Comparison of ENCODE assay signal across 24 cellular contexts in genomic region chr1:240405751-240406150, GRCh38.
DNase-seq lines count a peak whose midpoint lies in the region; ATAC-seq, FAIRE-seq and TF ChIP-seq lines count a peak whose summit lies in the region.
"Had no signal": no experiment of that assay in that cellular context is flagged by ENCODE, and none has a peak within 500 bp of the region (broad histone marks: within the 10 kb centered on the region; RNA-seq: fewer than 3 reads in every experiment).

No MANE protein-coding gene starts in this region.

- no peak overlapping the region for H3K23ac ChIP-seq in mesenchymal stem cell (ENCODE audit: low read length in 2 of 2)

- no peaks in the 10 kb centered on the region for H3K27me3 ChIP-seq in HepG2 (ENCODE audit: control insufficient read depth in 1 of 2, insufficient read depth in 2 of 2, low read length in 2 of 2)
- peaks cover 0 to 3% of the 10 kb centered on the region in 2 donors for H3K27me3 ChIP-seq in right lobe of liver
- H3K27me3 ChIP-seq in mesenchymal stem cell (ENCODE audit: control insufficient read depth in 1 of 2, insufficient read depth in 1 of 2, low read length in 2 of 2) = no peaks in the 10 kb centered on the region
- H3K27me3 ChIP-seq: Peyer's patch had no signal

- H2BK15ac ChIP-seq in mesenchymal stem cell (ENCODE audit: low read depth, poor library complexity, severe bottlenecking) = no peak overlapping the region

- H3K4me1 ChIP-seq in HepG2 (ENCODE audit: insufficient read depth, low read length) = no peaks in the 10 kb centered on the region
- no peaks in the 10 kb centered on the region for H3K4me1 ChIP-seq in right lobe of liver
- no peaks in the 10 kb centered on the region for H3K4me1 ChIP-seq in mesenchymal stem cell (ENCODE audit: control insufficient read depth, insufficient read depth, low read depth, low read length)
- H3K4me1 ChIP-seq: Peyer's patch had no signal

- WGBS in HepG2 (ENCODE audit: low lambda C conversion rate) = 19% methylated on average over 12 of the region's 12 CpGs
- WGBS in right lobe of liver (ENCODE audit: insufficient coverage, low coverage, low lambda C conversion rate, missing lambda C conversion rate) = 70% methylated on average over 12 of the region's 12 CpGs
- 74% methylated on average over 11 of the region's 12 CpGs for WGBS in mesenchymal stem cell

- no peak overlapping the region for H3K14ac ChIP-seq in mesenchymal stem cell (ENCODE audit: low read length in 2 of 2)

- no peak overlapping the region for H4K91ac ChIP-seq in mesenchymal stem cell (ENCODE audit: low read length)

- DNase-seq in HepG2 (ENCODE audit: low spot score) (no peak), right lobe of liver (no peak), SK-MEL-5 (ENCODE audit: low read depth, low spot score) (peak; percentile 89), mesenchymal stem cell (peak; percentile 28), HPDE6-E6E7 (ENCODE audit: extremely low spot score) (no peak), OCI-M2 (lab: John Stamatoyannopoulos, UW; ENCODE audit: unreplicated experiment) (no peak)
- no peak for DNase-seq in stimulated activated CD4-positive, alpha-beta T cell treated with anti-CD3 and anti-CD28 coated beads, Interleukin-4, amount 100 ng/mL, for 4 hours
- DNase-seq: Calu3; CD8-positive, alpha-beta memory T cell; DMS53; GDM1; H7; MM.1S; NCI-H2029; NCI-H69; Peyer's patch; SIG-M5; SK-N-SH; SW 1271 had no signal

- H3K9ac ChIP-seq in HepG2 (ENCODE audit: insufficient read depth, low read depth, low read length) (no peak overlapping the region), mesenchymal stem cell (ENCODE audit: low read length) (no peak overlapping the region)
- H3K9ac ChIP-seq: KMS-11, SK-N-SH had no signal

- H3K4me3 ChIP-seq in HepG2 (replicated peaks in 1 of 3; ENCODE audit: insufficient read depth in 1 of 3, low read depth in 2 of 3, low read length in 3 of 3) (no peak overlapping the region), right lobe of liver (no peak overlapping the region), mesenchymal stem cell (ENCODE audit: insufficient read depth in 1 of 2, low read depth in 1 of 2, low read length in 2 of 2) (peak overlapping the region in 1 of 2 experiments; percentile 49)
- H3K4me3 ChIP-seq: GM12878, Peyer's patch had no signal

- no peaks in the 10 kb centered on the region for H3K79me2 ChIP-seq in HepG2 (ENCODE audit: insufficient read depth, low read length)

- TF ChIP-seq EP300 in HepG2 (IDR thresholded peaks at IDR 0.05; ENCODE audit: low read depth in 2 of 2, low read length in 2 of 2) (no peak), HepG2 (CRISPR knock-in tag; IDR thresholded peaks at IDR 0.05; ENCODE audit: borderline replicate concordance) (no peak)

- H2BK5ac ChIP-seq in mesenchymal stem cell (ENCODE audit: low read depth, low read length, poor library complexity, severe bottlenecking) = peak overlapping the region; percentile 53

- no peak for ATAC-seq in HepG2
- no peak for ATAC-seq in right lobe of liver
- ATAC-seq in GM18519 (IDR thresholded peaks at IDR 0.05; ENCODE audit: low FRiP score, unreplicated experiment) = no peak
- ATAC-seq: GM12878 had no signal

- H2AK5ac ChIP-seq in mesenchymal stem cell (ENCODE audit: low read length, severe bottlenecking) = no peak overlapping the region

- no peaks in the 10 kb centered on the region for H3K79me1 ChIP-seq in mesenchymal stem cell (replicated peaks; ENCODE audit: low read length, poor library complexity, severe bottlenecking)

- H2AFZ ChIP-seq in HepG2 (ENCODE audit: low read length) = no peak overlapping the region
- H2AFZ ChIP-seq in mesenchymal stem cell (ENCODE audit: low read depth, low read length) = no peak overlapping the region

- no peak for TF ChIP-seq RAD21 in HepG2 (CRISPR knock-in tag; IDR thresholded peaks at IDR 0.05)

- intact Hi-C loops in HepG2 (cut with micrococcal nuclease; ENCODE audit: unreplicated experiment) = no loop called here
- intact Hi-C loops in right lobe of liver (cut with DNase I) = no loop called here

- in situ Hi-C loops in HepG2 (cut with HindIII; ENCODE audit: extremely low pct_ligation_motif_present, low pct_unique_long_range_greater_than_20kb) = no loop called here
- in situ Hi-C loops in SK-MEL-5 (cut with HindIII; ENCODE audit: low pct_unique_long_range_greater_than_20kb, low sequenced_read_pairs) = no loop called here

- H2BK120ac ChIP-seq in mesenchymal stem cell (ENCODE audit: low read depth, low read length) = no peak overlapping the region

- no peaks in the 10 kb centered on the region for H3K36me3 ChIP-seq in HepG2 (replicated peaks in 1 of 2; ENCODE audit: control insufficient read depth in 1 of 2, insufficient read depth in 2 of 2, low read length in 2 of 2)
- H3K36me3 ChIP-seq in right lobe of liver = no peaks in the 10 kb centered on the region
- H3K36me3 ChIP-seq in mesenchymal stem cell (ENCODE audit: control insufficient read depth in 1 of 2, insufficient read depth in 2 of 2, low read depth in 1 of 2, low read length in 2 of 2) = no peaks in the 10 kb centered on the region
- H3K36me3 ChIP-seq: Peyer's patch had no signal

- H3K4me2 ChIP-seq in HepG2 (ENCODE audit: low read depth, low read length) (0 out of 2 replicates have a peak overlapping the region, but pooled peaks have one; percentile 12), mesenchymal stem cell (ENCODE audit: low read length, poor library complexity, severe bottlenecking) (no peak overlapping the region)
- H3K4me2 ChIP-seq: KMS-11, SK-N-SH had no signal

- no peak for TF ChIP-seq CTCF in HepG2 (CRISPR knock-in tag; IDR thresholded peaks at IDR 0.05)
- no peak for TF ChIP-seq CTCF in right lobe of liver (IDR thresholded peaks at IDR 0.05)

- no peak overlapping the region for H3K4ac ChIP-seq in mesenchymal stem cell (ENCODE audit: low read depth in 1 of 2, low read length in 2 of 2)

- H3K9me3 ChIP-seq in HepG2 (ENCODE audit: low read length) (no peaks in the 10 kb centered on the region), right lobe of liver (no peaks in the 10 kb centered on the region), mesenchymal stem cell (ENCODE audit: control insufficient read depth, low read length) (no peaks in the 10 kb centered on the region)
- H3K9me3 ChIP-seq: Peyer's patch, SK-N-SH had no signal

- H4K8ac ChIP-seq in mesenchymal stem cell (ENCODE audit: low read length) = peak overlapping the region; percentile 60

- FAIRE-seq in HepG2 (lab: Jason Lieb, UNC) = no peak
- FAIRE-seq: GM12878 had no signal

- TF ChIP-seq POLR2A in HepG2 (IDR thresholded peaks at IDR 0.05; ENCODE audit: insufficient read depth in 1 of 2, low read depth in 2 of 2, low read length in 2 of 2) (no peak), right lobe of liver (IDR thresholded peaks at IDR 0.05) (no peak)

- BruUV-seq in HepG2 (replicated peaks; lab: Mats Ljungman, UMichigan) = no TSS peak

- peak overlapping the region; percentile 11 to 62 for H3K18ac ChIP-seq in mesenchymal stem cell (ENCODE audit: low read depth in 1 of 2, low read length in 2 of 2)

- no peaks in the 10 kb centered on the region for H4K20me1 ChIP-seq in HepG2 (ENCODE audit: insufficient read depth, low read length)

- CTCF ChIA-PET in HepG2 (lab: Yijun Ruan, JAX; ENCODE audit: low intra/inter-chr PET ratio, low total read pairs) = no interaction called here

- POLR2A ChIA-PET in HepG2 (lab: Yijun Ruan, JAX) = no interaction called here

- no peak overlapping the region for H2BK12ac ChIP-seq in mesenchymal stem cell (ENCODE audit: low read length in 2 of 2)

- no peak overlapping the region for H3K27ac ChIP-seq in HepG2 (ENCODE audit: extremely low read length, insufficient read depth, low read length)
- no peak overlapping the region for H3K27ac ChIP-seq in right lobe of liver
- no peak overlapping the region for H3K27ac ChIP-seq in mesenchymal stem cell (ENCODE audit: low read length, poor library complexity, severe bottlenecking)
- H3K27ac ChIP-seq: 22Rv1, C4-2B, KMS-11, Peyer's patch had no signal

TF ChIP-seq in HepG2, 621 proteins besides CTCF, POLR2A, EP300 and RAD21 (continues in another document):
- TF ChIP-seq ZBTB44 (CRISPR knock-in tag; IDR thresholded peaks at IDR 0.05) (no peak), CEBPB (IDR thresholded peaks at IDR 0.05; ENCODE audit: borderline replicate concordance, low read depth, low read length) (no peak), SRSF1 (optimal IDR thresholded peaks at IDR 0.05; ENCODE audit: low read depth, low read length) (no peak), SATB2 (CRISPR knock-in tag; IDR thresholded peaks at IDR 0.05) (no peak), KDM2A (CRISPR knock-in tag; IDR thresholded peaks at IDR 0.05; ENCODE audit: borderline replicate concordance, low read depth) (no peak), ZNF30 (CRISPR knock-in tag; IDR thresholded peaks at IDR 0.05) (no peak), SPEN (CRISPR knock-in tag; IDR thresholded peaks at IDR 0.05; ENCODE audit: low read depth) (no peak), THAP11 (CRISPR knock-in tag; IDR thresholded peaks at IDR 0.05) (no peak), ATF3 (CRISPR knock-in tag; IDR thresholded peaks at IDR 0.05) (no peak), KAT7 (CRISPR knock-in tag; IDR thresholded peaks at IDR 0.05; ENCODE audit: borderline replicate concordance) (no peak), MZF1 (CRISPR knock-in tag; IDR thresholded peaks at IDR 0.05; ENCODE audit: borderline replicate concordance) (no peak), GATAD2A (CRISPR knock-in tag; IDR thresholded peaks at IDR 0.05) (no peak), RAD51 (IDR thresholded peaks at IDR 0.05; ENCODE audit: borderline replicate concordance) (no peak), NR2F1 (CRISPR knock-in tag; IDR thresholded peaks at IDR 0.05) (no peak), HNRNPH1 (optimal IDR thresholded peaks at IDR 0.05; ENCODE audit: low read depth, low read length) (no peak), ZFP37 (CRISPR knock-in tag; IDR thresholded peaks at IDR 0.05; ENCODE audit: borderline replicate concordance) (no peak), ZNF234 (CRISPR knock-in tag; conservative IDR thresholded peaks at IDR 0.05) (no peak)

Comparison
In these comparisons a context has a peak if more than half of its experiments do, and no peak if none do; other contexts are left out.
1. DNase-seq: peak in SK-MEL-5 (single experiment) and mesenchymal stem cell (single experiment); none in HepG2 (single experiment), right lobe of liver (0 of 3), HPDE6-E6E7 (single experiment), OCI-M2 (single experiment) and stimulated activated CD4-positive, alpha-beta T cell treated with anti-CD3 and anti-CD28 coated beads, Interleukin-4, amount 100 ng/mL, for 4 hours (0 of 2).